ENCODE assay signal across 8 cellular contexts in genomic region chr3:150602426-150603089, GRCh38. TPM values are rescaled to one million over a fixed set of nuclear protein-coding genes. Genes with fewer than 3 reads are reported as not detected.
DNase-seq lines count a peak whose midpoint lies in the region; ATAC-seq, FAIRE-seq and TF ChIP-seq lines count a peak whose summit lies in the region.

No MANE protein-coding gene starts in this region.

- CTCF ChIA-PET in activated CD8-positive, alpha-beta memory T cell treated with anti-CD3 and anti-CD28 coated beads, Interleukin-2, amount 10 ng/mL, durations not matched to agents 7 days and 5 days (lab: Charles Lee) = interaction anchor here (0.6 to 1.3 kb wide), 9 partner anchors 9 to 161 kb away, joined by 3 to 7 read pairs (median 4); partner anchors contain the start of genes SERP1 and SIAH2

- peak overlapping the region; percentile 98 to 100 for H3K4me3 ChIP-seq in kidney (ENCODE audit: low read length in 2 of 2)
- H3K4me3 ChIP-seq in thoracic aorta = peak overlapping the region; percentile 74

- peak overlapping the region; percentile 85 to 98 for H3K9ac ChIP-seq in kidney (ENCODE audit: low read length in 2 of 2)

- no peaks in the 10 kb centered on the region for H3K9me3 Mint-ChIP-seq in activated CD8-positive, alpha-beta memory T cell treated with anti-CD3 and anti-CD28 coated beads, Interleukin-2, amount 10 ng/mL, durations not matched to agents 7 days and 5 days (ENCODE audit: low read depth)
- H3K9me3 Mint-ChIP-seq in activated naive CD8-positive, alpha-beta T cell treated with anti-CD3 and anti-CD28 coated beads for 36 hours = no peaks in the 10 kb centered on the region

- peak overlapping the region; percentile 99 for H3K27ac Mint-ChIP-seq in activated CD8-positive, alpha-beta memory T cell treated with anti-CD3 and anti-CD28 coated beads, Interleukin-2, amount 10 ng/mL, durations not matched to agents 7 days and 5 days
- H3K27ac Mint-ChIP-seq in activated naive CD8-positive, alpha-beta T cell treated with anti-CD3 and anti-CD28 coated beads for 36 hours = peak overlapping the region; percentile 98

- peak overlapping the region; percentile 86 for H3K4me3 Mint-ChIP-seq in activated CD8-positive, alpha-beta memory T cell treated with anti-CD3 and anti-CD28 coated beads, Interleukin-2, amount 10 ng/mL, durations not matched to agents 7 days and 5 days
- peak overlapping the region; percentile 100 for H3K4me3 Mint-ChIP-seq in activated naive CD8-positive, alpha-beta T cell treated with anti-CD3 and anti-CD28 coated beads for 36 hours

- FAIRE-seq in kidney (lab: Jason Lieb, UNC) = no peak

- ATAC-seq in activated CD8-positive, alpha-beta memory T cell treated with anti-CD3 and anti-CD28 coated beads, Interleukin-2, amount 10 ng/mL, durations not matched to agents 7 days and 5 days = peak; percentile 21
- ATAC-seq in HG03108 (IDR thresholded peaks at IDR 0.05; ENCODE audit: unreplicated experiment) = peak; percentile 0
- ATAC-seq in thoracic aorta (ENCODE audit: insufficient number of reproducible peaks, low FRiP score, low read depth) = no peak

- H3K4me1 ChIP-seq in kidney (ENCODE audit: control insufficient read depth in 1 of 2, insufficient read depth in 1 of 2, low read depth in 1 of 2, low read length in 2 of 2) (peaks cover 4 to 9% of the 10 kb centered on the region in 2 donors), thoracic aorta (ENCODE audit: control insufficient read depth in 1 of 2, low read depth in 2 of 2) (peaks cover 4 to 47% of the 10 kb centered on the region in 2 donors)

- H3K36me3 ChIP-seq in kidney (ENCODE audit: control insufficient read depth in 1 of 2, insufficient read depth in 2 of 2, low read length in 2 of 2) (no peaks in the 10 kb centered on the region), thoracic aorta (no peaks in the 10 kb centered on the region)

- H3K27me3 Mint-ChIP-seq in activated CD8-positive, alpha-beta memory T cell treated with anti-CD3 and anti-CD28 coated beads, Interleukin-2, amount 10 ng/mL, durations not matched to agents 7 days and 5 days = no peaks in the 10 kb centered on the region
- no peaks in the 10 kb centered on the region for H3K27me3 Mint-ChIP-seq in activated naive CD8-positive, alpha-beta T cell treated with anti-CD3 and anti-CD28 coated beads for 36 hours

- H3K9me3 ChIP-seq in kidney (ENCODE audit: control insufficient read depth in 1 of 2, low read length in 2 of 2) = no peaks in the 10 kb centered on the region
- no peaks in the 10 kb centered on the region for H3K9me3 ChIP-seq in thoracic aorta

- peaks cover 57% of the 10 kb centered on the region for H3K4me1 Mint-ChIP-seq in activated CD8-positive, alpha-beta memory T cell treated with anti-CD3 and anti-CD28 coated beads, Interleukin-2, amount 10 ng/mL, durations not matched to agents 7 days and 5 days
- H3K4me1 Mint-ChIP-seq in activated naive CD8-positive, alpha-beta T cell treated with anti-CD3 and anti-CD28 coated beads for 36 hours = peaks cover 51% of the 10 kb centered on the region

- intact Hi-C loops in kidney (cut with DNase I) = no loop called here

- peaks cover 32% of the 10 kb centered on the region for H3K36me3 Mint-ChIP-seq in activated CD8-positive, alpha-beta memory T cell treated with anti-CD3 and anti-CD28 coated beads, Interleukin-2, amount 10 ng/mL, durations not matched to agents 7 days and 5 days
- peaks cover 41% of the 10 kb centered on the region for H3K36me3 Mint-ChIP-seq in activated naive CD8-positive, alpha-beta T cell treated with anti-CD3 and anti-CD28 coated beads for 36 hours

- DNase-seq in activated CD8-positive, alpha-beta memory T cell treated with anti-CD3 and anti-CD28 coated beads, Interleukin-2, amount 10 ng/mL, durations not matched to agents 7 days and 5 days = no peak
- DNase-seq in activated CD8-positive, alpha-beta memory T cell treated with anti-CD3 and anti-CD28 coated beads, Interleukin-2, amount 50 U/mL, for 4 hours = no peak
- DNase-seq in activated naive CD8-positive, alpha-beta T cell treated with anti-CD3 and anti-CD28 coated beads for 36 hours = no peak
- no peak for DNase-seq in kidney
- DNase-seq in thoracic aorta (ENCODE audit: low spot score) = no peak
- no peak for DNase-seq in NCI-H774 (lab: John Stamatoyannopoulos, UW)
- no peak for DNase-seq in GDM1 (lab: John Stamatoyannopoulos, UW)

- peak overlapping the region; percentile 91 to 96 for H3K27ac ChIP-seq in kidney (ENCODE audit: low read depth in 2 of 2, low read length in 2 of 2)
- H3K27ac ChIP-seq in thoracic aorta = peak overlapping the region; percentile 91 to 99

- no peak for TF ChIP-seq CTCF in kidney (IDR thresholded peaks at IDR 0.05; ENCODE audit: borderline replicate concordance, extremely low read depth, insufficient read depth)
- TF ChIP-seq CTCF in thoracic aorta (IDR thresholded peaks at IDR 0.05) = no peak

- H3K27me3 ChIP-seq in thoracic aorta (replicated peaks; ENCODE audit: insufficient read depth) = no peaks in the 10 kb centered on the region

RNA-seq across cellular contexts. Expression of gene SELENOT, which starts 0.6 kb away (rescaled TPM):
- 100 to 1,000 TPM in 1 of 2 experiments, 10 to 100 TPM in 1; 98.5 to 130 TPM for total RNA-seq in activated CD8-positive, alpha-beta memory T cell treated with anti-CD3 and anti-CD28 coated beads, Interleukin-2, amount 10 ng/mL, durations not matched to agents 7 days and 5 days
- total RNA-seq in activated naive CD8-positive, alpha-beta T cell treated with anti-CD3 and anti-CD28 coated beads for 36 hours = 100 to 1,000 TPM; 107 to 110 TPM
- total RNA-seq in kidney (116 TPM), thoracic aorta (100 to 1,000 TPM in 1 of 2 donors, 10 to 100 TPM in 1; 67.4 to 137 TPM)
- polyA plus RNA-seq in kidney (ENCODE audit: insufficient read depth, low read depth, low replicate concordance) = 120 TPM

RNA-seq across cellular contexts. Expression of gene EIF2A, which starts 56.0 kb away (rescaled TPM):
- total RNA-seq in activated CD8-positive, alpha-beta memory T cell treated with anti-CD3 and anti-CD28 coated beads, Interleukin-2, amount 10 ng/mL, durations not matched to agents 7 days and 5 days = 10 to 100 TPM; 66.7 to 97.5 TPM
- total RNA-seq in activated naive CD8-positive, alpha-beta T cell treated with anti-CD3 and anti-CD28 coated beads for 36 hours = 100 to 1,000 TPM; 147 to 149 TPM
- total RNA-seq in kidney (70.5 TPM), thoracic aorta (100 to 1,000 TPM; 124 to 173 TPM)
- 48.2 TPM for polyA plus RNA-seq in kidney (ENCODE audit: insufficient read depth, low read depth, low replicate concordance)

RNA-seq across cellular contexts. Expression of gene SERP1, which starts 56.3 kb away (rescaled TPM):
- total RNA-seq in activated CD8-positive, alpha-beta memory T cell treated with anti-CD3 and anti-CD28 coated beads, Interleukin-2, amount 10 ng/mL, durations not matched to agents 7 days and 5 days = 10 to 100 TPM; 84.8 to 95.9 TPM
- total RNA-seq in activated naive CD8-positive, alpha-beta T cell treated with anti-CD3 and anti-CD28 coated beads for 36 hours = 100 to 1,000 TPM; 121 to 123 TPM
- total RNA-seq in kidney = 90.3 TPM
- 84.0 TPM for polyA plus RNA-seq in kidney (ENCODE audit: insufficient read depth, low read depth, low replicate concordance)
- 100 to 1,000 TPM; 212 to 239 TPM for total RNA-seq in thoracic aorta
